In the genomic region with DNA sequence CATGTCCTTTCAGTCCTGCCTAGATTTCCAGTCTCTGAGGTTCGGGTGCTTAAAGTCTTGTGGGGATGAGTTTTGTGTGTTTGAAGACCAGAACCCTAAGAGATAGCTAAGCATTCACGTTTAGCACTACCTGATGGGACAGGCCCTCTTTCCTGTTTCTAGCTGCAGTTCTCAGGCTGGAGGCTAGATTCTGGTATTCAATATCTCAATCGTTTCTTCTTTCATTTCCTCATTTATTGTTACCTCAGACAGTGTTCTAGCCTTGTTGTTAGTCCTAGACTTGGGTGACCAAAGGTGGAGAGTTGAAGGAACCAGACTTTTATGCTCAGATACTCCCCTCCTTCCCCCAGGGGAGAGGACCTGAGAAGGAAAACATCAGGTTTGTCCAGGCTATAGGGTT, we compare ENCODE assay signal across 24 cellular contexts. TPM values are rescaled to one million over a fixed set of nuclear protein-coding genes. Genes with fewer than 3 reads are reported as not detected.
"Had no signal": no experiment of that assay in that cellular context is flagged by ENCODE, and none has a peak within 500 bp of the region (broad histone marks: within the 10 kb centered on the region; RNA-seq: fewer than 3 reads in every experiment).

No MANE protein-coding gene starts in this region.

- H3K27ac ChIP-seq: body of pancreas, coronary artery, heart right ventricle, ovary, skin epidermis, tibial nerve had no signal

- H3K4me3 ChIP-seq: body of pancreas, coronary artery, heart right ventricle, mucosa of descending colon, ovary, skin epidermis, tibial nerve had no signal

- DNase-seq: activated CD4-positive, alpha-beta memory T cell treated with anti-CD3 and anti-CD28 coated beads, Interleukin-2, amount 10 ng/mL, durations not matched to agents 7 days and 5 days; activated CD4-positive, alpha-beta T cell treated with anti-CD3 and anti-CD28 coated beads for 36 hours; activated CD8-positive, alpha-beta memory T cell treated with anti-CD3 and anti-CD28 coated beads, Interleukin-2, amount 50 U/mL, for 48 hours; activated naive CD4-positive, alpha-beta T cell treated with anti-CD3 and anti-CD28 coated beads for 36 hours; amniotic stem cell; body of pancreas; central memory CD4-positive, alpha-beta T cell; effector CD8-positive, alpha-beta T cell; heart right ventricle; islet precursor cell; mammary epithelial cell; mucosa of descending colon; ovary; retina; stimulated activated CD4-positive, alpha-beta T cell treated with anti-CD3 and anti-CD28 coated beads, Interleukin-4, amount 100 ng/mL, for 4 hours; SW 1271 had no signal

- H3K36me3 ChIP-seq: ovary had no signal

- H3K27me3 ChIP-seq: body of pancreas, heart right ventricle, ovary, tibial nerve had no signal

- H3K27ac Mint-ChIP-seq: activated CD4-positive, alpha-beta memory T cell treated with anti-CD3 and anti-CD28 coated beads, Interleukin-2, amount 10 ng/mL, durations not matched to agents 7 days and 5 days; activated CD4-positive, alpha-beta T cell treated with anti-CD3 and anti-CD28 coated beads for 36 hours; activated naive CD4-positive, alpha-beta T cell treated with anti-CD3 and anti-CD28 coated beads for 36 hours; activated T-helper 17 cell treated with anti-CD3 and anti-CD28 coated beads, Interleukin-2, amount 50 U/mL, for 72 hours had no signal

- H3K27me3 Mint-ChIP-seq: activated CD4-positive, alpha-beta memory T cell treated with anti-CD3 and anti-CD28 coated beads, Interleukin-2, amount 10 ng/mL, durations not matched to agents 7 days and 5 days; activated CD4-positive, alpha-beta T cell treated with anti-CD3 and anti-CD28 coated beads for 36 hours; activated T-helper 17 cell treated with anti-CD3 and anti-CD28 coated beads, Interleukin-2, amount 50 U/mL, for 72 hours had no signal

- H3K4me1 Mint-ChIP-seq: activated CD4-positive, alpha-beta memory T cell treated with anti-CD3 and anti-CD28 coated beads, Interleukin-2, amount 10 ng/mL, durations not matched to agents 7 days and 5 days; activated CD4-positive, alpha-beta T cell treated with anti-CD3 and anti-CD28 coated beads for 36 hours; activated T-helper 17 cell treated with anti-CD3 and anti-CD28 coated beads, Interleukin-2, amount 50 U/mL, for 72 hours had no signal

- H3K4me1 ChIP-seq: body of pancreas, heart right ventricle had no signal

- H3K4me3 Mint-ChIP-seq: activated CD4-positive, alpha-beta memory T cell treated with anti-CD3 and anti-CD28 coated beads, Interleukin-2, amount 10 ng/mL, durations not matched to agents 7 days and 5 days; activated CD4-positive, alpha-beta T cell treated with anti-CD3 and anti-CD28 coated beads for 36 hours; activated naive CD4-positive, alpha-beta T cell treated with anti-CD3 and anti-CD28 coated beads for 36 hours; activated T-helper 17 cell treated with anti-CD3 and anti-CD28 coated beads, Interleukin-2, amount 50 U/mL, for 72 hours; neural crest cell had no signal

- H3K9me3 ChIP-seq: body of pancreas, heart right ventricle, mucosa of descending colon, ovary, tibial nerve had no signal

- H3K9me3 Mint-ChIP-seq: activated CD4-positive, alpha-beta memory T cell treated with anti-CD3 and anti-CD28 coated beads, Interleukin-2, amount 10 ng/mL, durations not matched to agents 7 days and 5 days; activated naive CD4-positive, alpha-beta T cell treated with anti-CD3 and anti-CD28 coated beads for 36 hours; activated T-helper 17 cell treated with anti-CD3 and anti-CD28 coated beads, Interleukin-2, amount 50 U/mL, for 72 hours; neural crest cell had no signal

- ATAC-seq: activated CD4-positive, alpha-beta T cell treated with anti-CD3 and anti-CD28 coated beads for 36 hours; activated T-helper 17 cell treated with anti-CD3 and anti-CD28 coated beads, Interleukin-2, amount 50 U/mL, for 72 hours; body of pancreas; heart right ventricle; left lobe of liver; mucosa of descending colon had no signal

RNA-seq across cellular contexts. Expression of a gene that starts 34.2 kb away (rescaled TPM):
- total RNA-seq: activated CD4-positive, alpha-beta T cell treated with anti-CD3 and anti-CD28 coated beads for 36 hours; activated naive CD4-positive, alpha-beta T cell treated with anti-CD3 and anti-CD28 coated beads for 36 hours; activated T-helper 17 cell treated with anti-CD3 and anti-CD28 coated beads, Interleukin-2, amount 50 U/mL, for 72 hours; left lobe of liver had no signal
- polyA plus RNA-seq: ovary had no signal

RNA-seq across cellular contexts. Expression of a gene that starts 57.2 kb away (rescaled TPM):
- total RNA-seq: activated CD4-positive, alpha-beta memory T cell treated with anti-CD3 and anti-CD28 coated beads, Interleukin-2, amount 10 ng/mL, durations not matched to agents 7 days and 5 days; activated CD4-positive, alpha-beta T cell treated with anti-CD3 and anti-CD28 coated beads for 36 hours; activated naive CD4-positive, alpha-beta T cell treated with anti-CD3 and anti-CD28 coated beads for 36 hours; activated T-helper 17 cell treated with anti-CD3 and anti-CD28 coated beads, Interleukin-2, amount 50 U/mL, for 72 hours; body of pancreas; fibroblast of lung; heart right ventricle; left lobe of liver; mammary epithelial cell; mucosa of descending colon; neural crest cell; ovary; subcutaneous adipose tissue; tibial nerve had no signal
- polyA plus RNA-seq: fibroblast of lung, heart right ventricle, mammary epithelial cell, ovary had no signal
